9 cellular contexts compared by ENCODE assay signal in the genomic region with DNA sequence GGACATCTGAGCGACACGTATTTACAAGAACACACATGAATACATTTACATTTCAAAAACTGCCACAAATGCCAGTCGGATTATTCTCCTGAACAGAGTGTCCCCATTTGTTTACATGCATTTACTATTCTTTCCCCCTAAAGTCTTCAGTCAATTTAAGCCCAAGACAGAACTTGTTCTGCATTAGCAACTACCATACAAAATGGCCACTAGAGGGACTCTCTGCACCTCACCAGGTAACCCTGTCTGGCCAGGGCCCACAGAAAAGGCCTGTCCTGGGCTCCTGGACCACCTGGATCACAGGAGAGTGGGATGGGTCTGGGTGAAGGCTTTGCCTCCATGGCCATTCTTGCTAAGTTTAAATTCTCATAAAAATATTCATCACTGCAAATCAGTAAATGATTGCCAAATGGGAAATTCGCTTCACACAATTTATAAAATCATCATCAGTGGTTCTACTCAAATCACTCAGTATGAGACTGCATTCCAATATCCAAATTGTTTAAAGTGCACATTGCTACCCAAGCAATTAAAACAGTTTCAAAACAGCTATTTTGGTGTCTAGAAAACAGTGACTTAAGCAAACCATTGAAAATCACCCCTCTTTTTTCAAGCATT. TPM values are rescaled to one million over a fixed set of nuclear protein-coding genes. Genes with fewer than 3 reads are reported as not detected.
DNase-seq lines count a peak whose midpoint lies in the region; ATAC-seq, FAIRE-seq and TF ChIP-seq lines count a peak whose summit lies in the region.
"Had no signal": no experiment of that assay in that cellular context is flagged by ENCODE, and none has a peak within 500 bp of the region (broad histone marks: within the 10 kb centered on the region; RNA-seq: fewer than 3 reads in every experiment).

No MANE protein-coding gene starts in this region.

- POLR2A ChIA-PET in GM10248 (lab: Yijun Ruan, JAX): no interaction called here

- peaks cover 2 to 8% of the 10 kb centered on the region in 2 donors for H3K4me1 ChIP-seq in kidney (ENCODE audit: control insufficient read depth in 1 of 2, insufficient read depth in 1 of 2, low read depth in 1 of 2, low read length in 2 of 2)

- no peak overlapping the region for H3K27ac ChIP-seq in kidney (ENCODE audit: low read depth in 2 of 2, low read length in 2 of 2)

- H3K4me1 Mint-ChIP-seq in type B pancreatic cell (ENCODE audit: unreplicated experiment): peaks cover 17% of the 10 kb centered on the region

- intact Hi-C loops in kidney (cut with DNase I): no loop called here

- H3K9me3 Mint-ChIP-seq in type B pancreatic cell: no peaks in the 10 kb centered on the region
- H3K9me3 Mint-ChIP-seq: IgD-negative memory B cell had no signal

- H3K9me3 ChIP-seq in kidney (ENCODE audit: control insufficient read depth in 1 of 2, low read length in 2 of 2): no peaks in the 10 kb centered on the region

- H3K36me3 ChIP-seq in kidney (ENCODE audit: control insufficient read depth in 1 of 2, insufficient read depth in 2 of 2, low read length in 2 of 2): no peaks in the 10 kb centered on the region

- no peak for FAIRE-seq in kidney (lab: Jason Lieb, UNC)

- CTCF ChIA-PET in GM10248 (lab: Yijun Ruan, JAX): interaction anchor here (0.7 to 2.1 kb wide), 8 partner anchors 8 to 163 kb away, joined by 3 to 7 read pairs (median 4); no protein-coding TSS in a partner anchor

- no peak overlapping the region for H3K4me3 ChIP-seq in kidney (ENCODE audit: low read length in 2 of 2)

- TF ChIP-seq CTCF in GM10248 (IDR thresholded peaks at IDR 0.05; ENCODE audit: control extremely low read depth, extremely low read depth, low read depth, missing control alignments) (peak; percentile 86), kidney (IDR thresholded peaks at IDR 0.05; ENCODE audit: borderline replicate concordance, extremely low read depth, insufficient read depth) (peak; percentile 67), type B pancreatic cell (conservative IDR thresholded peaks at IDR 0.05) (peak; percentile 84)

- ATAC-seq in GM21390 (IDR thresholded peaks at IDR 0.05; ENCODE audit: unreplicated experiment) (no peak), GM21447 (IDR thresholded peaks at IDR 0.05; ENCODE audit: unreplicated experiment) (no peak)

- peak; percentile 47 to 53 for DNase-seq in AML-193 (lab: John Stamatoyannopoulos, UW)
- DNase-seq in GM10248 (ENCODE audit: extremely low spot score): peak; percentile 63
- DNase-seq in NCI-H2196 (lab: John Stamatoyannopoulos, UW; ENCODE audit: unreplicated experiment): peak; percentile 62
- DNase-seq in astrocyte of the hippocampus (ENCODE audit: low read depth, low spot score): peak; percentile 66
- DNase-seq in kidney: no peak
- no peak for DNase-seq in type B pancreatic cell (ENCODE audit: extremely low spot score, unreplicated experiment)

- H3K4me3 Mint-ChIP-seq in type B pancreatic cell: no peak overlapping the region
- H3K4me3 Mint-ChIP-seq: IgD-negative memory B cell had no signal

- no peak overlapping the region for H3K9ac ChIP-seq in kidney (ENCODE audit: low read length in 2 of 2)

- no peak overlapping the region for H3K27ac Mint-ChIP-seq in type B pancreatic cell

- H3K27me3 Mint-ChIP-seq in type B pancreatic cell: no peaks in the 10 kb centered on the region
- H3K27me3 Mint-ChIP-seq: IgD-negative memory B cell had no signal

- peaks cover 7% of the 10 kb centered on the region for H3K36me3 Mint-ChIP-seq in type B pancreatic cell

RNA-seq across cellular contexts. Expression of a gene that starts 12.5 kb away (rescaled TPM):
- total RNA-seq in kidney (not detected), type B pancreatic cell (ENCODE audit: low replicate concordance) (2.9 and 7.4 TPM in 2 replicates)
- polyA plus RNA-seq in kidney (ENCODE audit: insufficient read depth, low read depth, low replicate concordance): not detected
- polyA plus RNA-seq: IgD-negative memory B cell had no signal

RNA-seq across cellular contexts. Expression of a gene that starts 23.8 kb away (rescaled TPM):
- total RNA-seq in kidney: not detected
- polyA plus RNA-seq in kidney (ENCODE audit: insufficient read depth, low read depth, low replicate concordance): not detected
- 0.69 and 0.92 TPM in 2 replicates for total RNA-seq in type B pancreatic cell (ENCODE audit: low replicate concordance)
- polyA plus RNA-seq: IgD-negative memory B cell had no signal

Comparison
In these comparisons a context has a peak if more than half of its experiments do, and no peak if none do; other contexts are left out.
1. DNase-seq: peak in AML-193 (2 of 2), GM10248 (single experiment), NCI-H2196 (single experiment) and astrocyte of the hippocampus (single experiment); none in kidney (single experiment) and type B pancreatic cell (single experiment).
2. Peak in every context shown above with its lines, with median percentiles within 50 percentile points of each other: CTCF ChIP-seq.